Comparison of ENCODE assay signal across 2 cellular contexts in the genomic region with DNA sequence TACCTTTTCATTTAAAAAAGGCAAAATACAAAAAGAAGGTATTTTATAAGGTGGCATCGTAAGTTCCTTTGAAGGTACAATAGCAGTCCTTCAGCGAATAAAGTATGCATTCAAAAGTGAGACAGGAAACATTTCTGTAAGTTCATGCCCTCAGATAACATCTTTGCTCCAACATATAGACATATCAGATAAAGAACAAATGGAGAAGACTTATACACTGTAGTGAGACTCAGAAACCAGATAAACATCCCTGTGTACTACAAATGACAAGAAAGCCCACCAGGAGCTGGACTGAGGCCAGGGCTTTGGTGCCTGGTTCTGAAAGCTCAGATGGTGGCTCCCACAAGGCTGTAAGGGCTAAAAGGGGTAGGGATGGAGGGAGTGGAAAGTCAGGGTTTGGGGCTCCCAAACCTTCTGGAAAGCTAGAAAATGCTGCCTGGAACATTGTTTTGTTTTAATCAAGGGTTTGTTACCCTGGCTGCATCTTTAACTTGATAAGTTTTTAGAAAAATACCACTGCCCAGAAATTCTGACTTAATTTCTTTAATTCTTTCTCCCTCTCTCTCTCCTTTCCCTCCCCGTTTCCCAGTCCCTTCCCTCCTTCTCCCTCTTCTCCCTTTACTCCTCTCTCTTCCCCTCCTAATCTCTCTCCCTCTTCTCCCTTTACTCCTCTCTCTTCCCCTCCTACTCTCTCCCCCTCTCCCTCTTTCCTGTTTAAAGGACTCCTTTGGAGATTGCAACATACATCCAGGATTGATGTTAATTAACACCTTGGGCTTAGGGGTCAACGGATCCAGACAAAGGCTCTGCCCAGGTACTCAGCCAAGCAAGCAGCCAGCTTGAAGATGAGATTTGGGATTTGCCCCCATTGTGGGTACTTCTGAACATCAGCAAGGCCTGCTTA.
A peak's percentile ranks its signal among the peaks of the same experiment; 100 is the strongest.
TF ChIP-seq lines count a peak whose summit lies in the region.

No MANE protein-coding gene starts in this region.

TF ChIP-seq in IMR-90, 13 proteins besides CTCF, POLR2A, EP300 and RAD21:
- no peak for TF ChIP-seq FOS (IDR thresholded peaks at IDR 0.05; ENCODE audit: low read depth, low read length)
- TF ChIP-seq BHLHE40 (IDR thresholded peaks at IDR 0.05; ENCODE audit: low read depth, low read length): no peak
- peak; percentile 23; the same call in 1 of the 2 replicates for TF ChIP-seq CEBPB (IDR thresholded peaks at IDR 0.05; ENCODE audit: low read depth, low read length)
- no peak for TF ChIP-seq MAZ (IDR thresholded peaks at IDR 0.05; ENCODE audit: borderline replicate concordance, low read depth, low read length)
- no peak for TF ChIP-seq RCOR1 (IDR thresholded peaks at IDR 0.05; ENCODE audit: insufficient replicate concordance, low read length)

TF ChIP-seq in WTC11, 78 proteins besides CTCF, POLR2A, EP300 and RAD21:
- TF ChIP-seq, protein P1, sequence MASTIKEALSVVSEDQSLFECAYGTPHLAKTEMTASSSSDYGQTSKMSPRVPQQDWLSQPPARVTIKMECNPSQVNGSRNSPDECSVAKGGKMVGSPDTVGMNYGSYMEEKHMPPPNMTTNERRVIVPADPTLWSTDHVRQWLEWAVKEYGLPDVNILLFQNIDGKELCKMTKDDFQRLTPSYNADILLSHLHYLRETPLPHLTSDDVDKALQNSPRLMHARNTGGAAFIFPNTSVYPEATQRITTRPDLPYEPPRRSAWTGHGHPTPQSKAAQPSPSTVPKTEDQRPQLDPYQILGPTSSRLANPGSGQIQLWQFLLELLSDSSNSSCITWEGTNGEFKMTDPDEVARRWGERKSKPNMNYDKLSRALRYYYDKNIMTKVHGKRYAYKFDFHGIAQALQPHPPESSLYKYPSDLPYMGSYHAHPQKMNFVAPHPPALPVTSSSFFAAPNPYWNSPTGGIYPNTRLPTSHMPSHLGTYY (CRISPR knock-in tag; IDR thresholded peaks at IDR 0.05): no peak
- TF ChIP-seq, protein P2, sequence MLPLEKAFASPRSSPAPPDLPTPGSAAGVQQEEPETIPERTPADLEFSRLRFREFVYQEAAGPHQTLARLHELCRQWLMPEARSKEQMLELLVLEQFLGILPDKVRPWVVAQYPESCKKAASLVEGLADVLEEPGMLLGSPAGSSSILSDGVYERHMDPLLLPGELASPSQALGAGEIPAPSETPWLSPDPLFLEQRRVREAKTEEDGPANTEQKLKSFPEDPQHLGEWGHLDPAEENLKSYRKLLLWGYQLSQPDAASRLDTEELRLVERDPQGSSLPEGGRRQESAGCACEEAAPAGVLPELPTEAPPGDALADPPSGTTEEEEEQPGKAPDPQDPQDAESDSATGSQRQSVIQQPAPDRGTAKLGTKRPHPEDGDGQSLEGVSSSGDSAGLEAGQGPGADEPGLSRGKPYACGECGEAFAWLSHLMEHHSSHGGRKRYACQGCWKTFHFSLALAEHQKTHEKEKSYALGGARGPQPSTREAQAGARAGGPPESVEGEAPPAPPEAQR (CRISPR knock-in tag; IDR thresholded peaks at IDR 0.05): no peak
- 0 out of 2 replicates have a peak, but pooled peaks have one; percentile 15 for TF ChIP-seq NFE2L1 (CRISPR knock-in tag; IDR thresholded peaks at IDR 0.05)
- TF ChIP-seq, protein P3, sequence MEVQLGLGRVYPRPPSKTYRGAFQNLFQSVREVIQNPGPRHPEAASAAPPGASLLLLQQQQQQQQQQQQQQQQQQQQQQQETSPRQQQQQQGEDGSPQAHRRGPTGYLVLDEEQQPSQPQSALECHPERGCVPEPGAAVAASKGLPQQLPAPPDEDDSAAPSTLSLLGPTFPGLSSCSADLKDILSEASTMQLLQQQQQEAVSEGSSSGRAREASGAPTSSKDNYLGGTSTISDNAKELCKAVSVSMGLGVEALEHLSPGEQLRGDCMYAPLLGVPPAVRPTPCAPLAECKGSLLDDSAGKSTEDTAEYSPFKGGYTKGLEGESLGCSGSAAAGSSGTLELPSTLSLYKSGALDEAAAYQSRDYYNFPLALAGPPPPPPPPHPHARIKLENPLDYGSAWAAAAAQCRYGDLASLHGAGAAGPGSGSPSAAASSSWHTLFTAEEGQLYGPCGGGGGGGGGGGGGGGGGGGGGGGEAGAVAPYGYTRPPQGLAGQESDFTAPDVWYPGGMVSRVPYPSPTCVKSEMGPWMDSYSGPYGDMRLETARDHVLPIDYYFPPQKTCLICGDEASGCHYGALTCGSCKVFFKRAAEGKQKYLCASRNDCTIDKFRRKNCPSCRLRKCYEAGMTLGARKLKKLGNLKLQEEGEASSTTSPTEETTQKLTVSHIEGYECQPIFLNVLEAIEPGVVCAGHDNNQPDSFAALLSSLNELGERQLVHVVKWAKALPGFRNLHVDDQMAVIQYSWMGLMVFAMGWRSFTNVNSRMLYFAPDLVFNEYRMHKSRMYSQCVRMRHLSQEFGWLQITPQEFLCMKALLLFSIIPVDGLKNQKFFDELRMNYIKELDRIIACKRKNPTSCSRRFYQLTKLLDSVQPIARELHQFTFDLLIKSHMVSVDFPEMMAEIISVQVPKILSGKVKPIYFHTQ (CRISPR knock-in tag; IDR thresholded peaks at IDR 0.05): no peak
TF ChIP-seq in WTC11: peak in this region for 1.
